ENCODE assay signal across 1 cellular context in genomic region chr17:75896360-75897075, GRCh38.
A peak's percentile ranks its signal among the peaks of the same experiment; 100 is the strongest.
TF ChIP-seq lines count a peak whose summit lies in the region.

Gene TRIM65, minus strand, starts transcription at chr17:75896951. Its CDS starts 14 bp downstream, at chr17:75896937.

TF ChIP-seq in A549, 52 proteins besides CTCF, POLR2A, EP300 and RAD21 (continued from another document):
- TF ChIP-seq, protein P1, sequence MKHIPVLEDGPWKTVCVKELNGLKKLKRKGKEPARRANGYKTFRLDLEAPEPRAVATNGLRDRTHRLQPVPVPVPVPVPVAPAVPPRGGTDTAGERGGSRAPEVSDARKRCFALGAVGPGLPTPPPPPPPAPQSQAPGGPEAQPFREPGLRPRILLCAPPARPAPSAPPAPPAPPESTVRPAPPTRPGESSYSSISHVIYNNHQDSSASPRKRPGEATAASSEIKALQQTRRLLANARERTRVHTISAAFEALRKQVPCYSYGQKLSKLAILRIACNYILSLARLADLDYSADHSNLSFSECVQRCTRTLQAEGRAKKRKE (CRISPR knock-in tag; IDR thresholded peaks at IDR 0.05; ENCODE audit: low read depth) = no peak
- TF ChIP-seq, protein P2, sequence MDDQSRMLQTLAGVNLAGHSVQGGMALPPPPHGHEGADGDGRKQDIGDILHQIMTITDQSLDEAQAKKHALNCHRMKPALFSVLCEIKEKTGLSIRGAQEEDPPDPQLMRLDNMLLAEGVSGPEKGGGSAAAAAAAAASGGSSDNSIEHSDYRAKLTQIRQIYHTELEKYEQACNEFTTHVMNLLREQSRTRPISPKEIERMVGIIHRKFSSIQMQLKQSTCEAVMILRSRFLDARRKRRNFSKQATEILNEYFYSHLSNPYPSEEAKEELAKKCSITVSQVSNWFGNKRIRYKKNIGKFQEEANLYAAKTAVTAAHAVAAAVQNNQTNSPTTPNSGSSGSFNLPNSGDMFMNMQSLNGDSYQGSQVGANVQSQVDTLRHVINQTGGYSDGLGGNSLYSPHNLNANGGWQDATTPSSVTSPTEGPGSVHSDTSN (IDR thresholded peaks at IDR 0.05) = no peak; the same call in 1 of the 2 replicates
- TF ChIP-seq, protein P3, sequence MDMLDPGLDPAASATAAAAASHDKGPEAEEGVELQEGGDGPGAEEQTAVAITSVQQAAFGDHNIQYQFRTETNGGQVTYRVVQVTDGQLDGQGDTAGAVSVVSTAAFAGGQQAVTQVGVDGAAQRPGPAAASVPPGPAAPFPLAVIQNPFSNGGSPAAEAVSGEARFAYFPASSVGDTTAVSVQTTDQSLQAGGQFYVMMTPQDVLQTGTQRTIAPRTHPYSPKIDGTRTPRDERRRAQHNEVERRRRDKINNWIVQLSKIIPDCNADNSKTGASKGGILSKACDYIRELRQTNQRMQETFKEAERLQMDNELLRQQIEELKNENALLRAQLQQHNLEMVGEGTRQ (IDR thresholded peaks at IDR 0.05) = no peak
- TF ChIP-seq TFCP2L1 (CRISPR knock-in tag; IDR thresholded peaks at IDR 0.05) (no peak), EHMT2 (IDR thresholded peaks at IDR 0.05; ENCODE audit: low read depth) (no peak), ZSCAN20 (CRISPR knock-in tag; IDR thresholded peaks at IDR 0.05) (no peak), HDAC2 (IDR thresholded peaks at IDR 0.05) (no peak), ZFP36 (IDR thresholded peaks at IDR 0.05; ENCODE audit: borderline replicate concordance, partially characterized antibody) (no peak), GATA3 (IDR thresholded peaks at IDR 0.05; ENCODE audit: borderline replicate concordance) (no peak; the same call in 1 of the 2 replicates), ZC3H11A (IDR thresholded peaks at IDR 0.05) (no peak), RFX5 (IDR thresholded peaks at IDR 0.05) (no peak), E2F6 (IDR thresholded peaks at IDR 0.05; ENCODE audit: borderline replicate concordance, low read depth) (no peak; the same call in 1 of the 2 replicates), CBX2 (IDR thresholded peaks at IDR 0.05; ENCODE audit: borderline replicate concordance, low read depth) (no peak), JUN (IDR thresholded peaks at IDR 0.05) (peak; percentile 68 to 94; a peak in 3 of 5 replicates), FOSL2 (IDR thresholded peaks at IDR 0.05) (peak; percentile 24; the same call in 1 of the 2 replicates), FOSL2 (CRISPR knock-in tag; IDR thresholded peaks at IDR 0.05) (peak; percentile 88), EHF (CRISPR knock-in tag; IDR thresholded peaks at IDR 0.05) (no peak), CEBPB (IDR thresholded peaks at IDR 0.05) (no peak), REST (IDR thresholded peaks at IDR 0.05) (no peak), HOXB13 (CRISPR knock-in tag; IDR thresholded peaks at IDR 0.05; ENCODE audit: low read depth) (no peak), TP53 (CRISPR knock-in tag; IDR thresholded peaks at IDR 0.05) (no peak), FOXS1 (CRISPR knock-in tag; IDR thresholded peaks at IDR 0.05) (no peak), NPAS2 (CRISPR knock-in tag; IDR thresholded peaks at IDR 0.05; ENCODE audit: borderline replicate concordance) (no peak), MAX (IDR thresholded peaks at IDR 0.05) (peak; percentile 88), NFE2L2 (conservative IDR thresholded peaks at IDR 0.05; ENCODE audit: low read length) (no peak), FOSB (CRISPR knock-in tag; IDR thresholded peaks at IDR 0.05) (no peak), SREBF2 (IDR thresholded peaks at IDR 0.05) (no peak), RNF2 (IDR thresholded peaks at IDR 0.05; ENCODE audit: borderline replicate concordance, low read depth) (no peak), CHD2 (IDR thresholded peaks at IDR 0.05; ENCODE audit: low read length, partially characterized antibody) (no peak), JUNB (IDR thresholded peaks at IDR 0.05) (no peak)
